ENCODE assay signal across 8 cellular contexts in genomic region chr13:43785166-43785680, GRCh38. TPM values are rescaled to one million over a fixed set of nuclear protein-coding genes. Genes with fewer than 3 reads are reported as not detected.
DNase-seq lines count a peak whose midpoint lies in the region; ATAC-seq lines count a peak whose summit lies in the region.

No MANE protein-coding gene starts in this region.

- peak overlapping the region; percentile 65 for H3K4me3 ChIP-seq in iPS-15b (ENCODE audit: low read depth, low read length)

- no peaks in the 10 kb centered on the region for H3K4me1 Mint-ChIP-seq in activated T-helper 17 cell treated with anti-CD3 and anti-CD28 coated beads, Interleukin-2, amount 50 U/mL, for 72 hours
- H3K4me1 Mint-ChIP-seq in stimulated activated naive CD8-positive, alpha-beta T cell treated with anti-CD3 and anti-CD28 coated beads, Interleukin-15, amount 100 ng/mL, for 72 hours = peaks cover 6% of the 10 kb centered on the region

- H3K9me3 Mint-ChIP-seq in activated T-helper 17 cell treated with anti-CD3 and anti-CD28 coated beads, Interleukin-2, amount 50 U/mL, for 72 hours = no peaks in the 10 kb centered on the region
- H3K9me3 Mint-ChIP-seq in stimulated activated naive CD8-positive, alpha-beta T cell treated with anti-CD3 and anti-CD28 coated beads, Interleukin-15, amount 100 ng/mL, for 72 hours = no peaks in the 10 kb centered on the region

- no peaks in the 10 kb centered on the region for H3K36me3 ChIP-seq in iPS-15b (ENCODE audit: control insufficient read depth, insufficient read depth, low read length)

- peak overlapping the region; percentile 74 for H3K4me3 Mint-ChIP-seq in activated T-helper 17 cell treated with anti-CD3 and anti-CD28 coated beads, Interleukin-2, amount 50 U/mL, for 72 hours
- peak overlapping the region; percentile 56 to 59 for H3K4me3 Mint-ChIP-seq in stimulated activated naive CD8-positive, alpha-beta T cell treated with anti-CD3 and anti-CD28 coated beads, Interleukin-15, amount 100 ng/mL, for 72 hours

- H3K4me1 ChIP-seq in iPS-15b (ENCODE audit: control insufficient read depth, insufficient read depth, low read length) = peaks cover 8% of the 10 kb centered on the region

- no peak overlapping the region for H3K27ac Mint-ChIP-seq in activated T-helper 17 cell treated with anti-CD3 and anti-CD28 coated beads, Interleukin-2, amount 50 U/mL, for 72 hours
- no peak overlapping the region for H3K27ac Mint-ChIP-seq in stimulated activated naive CD8-positive, alpha-beta T cell treated with anti-CD3 and anti-CD28 coated beads, Interleukin-15, amount 100 ng/mL, for 72 hours

- DNase-seq in NCI-H82 (lab: John Stamatoyannopoulos, UW) = peak; percentile 52
- DNase-seq in NCI-H82 treated with DMSO at 0.1 percent for 48 hours (lab: John Stamatoyannopoulos, UW; ENCODE audit: unreplicated experiment) = no peak
- no peak for DNase-seq in stimulated activated naive CD8-positive, alpha-beta T cell treated with anti-CD3 and anti-CD28 coated beads, Interleukin-15, amount 100 ng/mL, for 72 hours
- no peak for DNase-seq in G401 (ENCODE audit: low spot score)

- H3K27me3 ChIP-seq in iPS-15b (ENCODE audit: control insufficient read depth, insufficient read depth, low read length) = peaks cover 70% of the 10 kb centered on the region

- no peaks in the 10 kb centered on the region for H3K36me3 Mint-ChIP-seq in activated T-helper 17 cell treated with anti-CD3 and anti-CD28 coated beads, Interleukin-2, amount 50 U/mL, for 72 hours (ENCODE audit: low read depth)

- no peaks in the 10 kb centered on the region for H3K9me3 ChIP-seq in iPS-15b (ENCODE audit: control insufficient read depth, insufficient read depth, low read length)

- H3K9ac ChIP-seq in iPS-15b (ENCODE audit: low read depth, low read length) = no peak overlapping the region

- no peak for ATAC-seq in activated T-helper 17 cell treated with anti-CD3 and anti-CD28 coated beads, Interleukin-2, amount 50 U/mL, for 72 hours (replicated peaks)
- no peak for ATAC-seq in stimulated activated naive CD8-positive, alpha-beta T cell treated with anti-CD3 and anti-CD28 coated beads, Interleukin-15, amount 100 ng/mL, for 72 hours
- ATAC-seq in GM21423 (IDR thresholded peaks at IDR 0.05; ENCODE audit: unreplicated experiment) (no peak), GM21786 (IDR thresholded peaks at IDR 0.05; ENCODE audit: unreplicated experiment) (no peak)

- H3K27me3 Mint-ChIP-seq in activated T-helper 17 cell treated with anti-CD3 and anti-CD28 coated beads, Interleukin-2, amount 50 U/mL, for 72 hours = peaks cover 42% of the 10 kb centered on the region
- peaks cover 55% of the 10 kb centered on the region for H3K27me3 Mint-ChIP-seq in stimulated activated naive CD8-positive, alpha-beta T cell treated with anti-CD3 and anti-CD28 coated beads, Interleukin-15, amount 100 ng/mL, for 72 hours

- in situ Hi-C loops in G401 (cut with HindIII; ENCODE audit: low sequenced_read_pairs) = no loop called here

RNA-seq across cellular contexts. Expression of gene ENOX1, which starts 1.5 kb away (rescaled TPM):
- 1 to 10 TPM in 1 of 2 donors, not detected in 1; 1.7 TPM for total RNA-seq in activated T-helper 17 cell treated with anti-CD3 and anti-CD28 coated beads, Interleukin-2, amount 50 U/mL, for 72 hours
- not detected in 2 replicates for total RNA-seq in G401 (2014; rRNA removed; shearing (Covaris generic))
